In the genomic region with DNA sequence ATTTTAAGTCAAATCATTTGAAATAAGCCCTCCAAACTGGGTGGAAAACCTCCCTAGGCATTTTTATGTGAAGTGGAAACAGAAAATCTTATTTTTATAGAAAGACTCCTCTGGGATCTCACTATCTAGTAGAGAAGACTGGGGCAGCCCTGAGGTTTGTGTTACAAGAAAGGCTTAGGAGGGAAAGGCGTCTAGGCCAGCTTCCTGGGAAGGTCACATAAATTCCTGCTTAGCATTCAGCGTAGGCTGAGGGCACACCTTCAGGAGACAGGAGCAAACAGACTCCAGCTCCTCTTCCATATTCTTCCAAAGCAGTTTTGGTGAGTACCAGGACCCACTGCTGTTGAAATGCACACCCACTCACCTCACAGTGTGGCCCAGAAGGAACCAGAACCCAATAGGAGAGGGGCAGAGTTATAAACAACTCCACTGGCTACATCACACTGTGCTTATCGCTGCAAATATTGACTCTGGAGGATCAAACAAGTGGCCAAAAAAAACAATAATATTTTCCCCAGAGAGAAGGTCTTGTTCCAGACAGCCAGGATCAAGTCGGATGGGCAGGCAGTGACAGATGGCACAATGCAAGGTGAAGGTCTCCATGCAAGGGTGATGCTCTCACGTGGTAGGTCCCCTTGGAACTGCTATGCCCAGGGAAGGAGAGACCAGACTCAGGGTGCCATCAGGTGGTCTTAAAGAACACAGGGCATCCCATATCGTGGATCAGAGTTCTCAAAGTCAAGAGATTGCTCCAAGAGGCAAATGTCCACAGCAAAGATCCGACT, we compare ENCODE assay signal across 16 cellular contexts. TPM values are rescaled to one million over a fixed set of nuclear protein-coding genes. Genes with fewer than 3 reads are reported as not detected.
DNase-seq lines count a peak whose midpoint lies in the region; ATAC-seq and TF ChIP-seq lines count a peak whose summit lies in the region.
"Had no signal": no experiment of that assay in that cellular context is flagged by ENCODE, and none has a peak within 500 bp of the region (broad histone marks: within the 10 kb centered on the region; RNA-seq: fewer than 3 reads in every experiment).

No MANE protein-coding gene starts in this region.

- H3K4me2 ChIP-seq in BLaER1, result peak overlapping the region; percentile 71

- CTCF ChIA-PET in activated CD4-positive, alpha-beta T cell treated with anti-CD3 and anti-CD28 coated beads for 36 hours (lab: Charles Lee), result no interaction called here

- H3K9me3 ChIP-seq in BLaER1, result no peaks in the 10 kb centered on the region
- H3K9me3 ChIP-seq in right lobe of liver, result no peaks in the 10 kb centered on the region

- H3K9ac ChIP-seq in BLaER1, result no peak overlapping the region

- peak; percentile 48 for TF ChIP-seq POLR2A in right lobe of liver (IDR thresholded peaks at IDR 0.05)

- no peaks in the 10 kb centered on the region for H3K36me3 ChIP-seq in BLaER1
- no peaks in the 10 kb centered on the region for H3K36me3 ChIP-seq in right lobe of liver

- POLR2A ChIA-PET in activated CD4-positive, alpha-beta T cell treated with anti-CD3 and anti-CD28 coated beads for 36 hours (lab: Charles Lee), result no interaction called here

- no peaks in the 10 kb centered on the region for H3K36me3 Mint-ChIP-seq in activated CD4-positive, alpha-beta T cell treated with anti-CD3 and anti-CD28 coated beads for 36 hours (ENCODE audit: low read depth)
- H3K36me3 Mint-ChIP-seq: CD8-positive, alpha-beta T cell; IgD-negative memory B cell had no signal

- peak; percentile 84 to 93 (median 84) for ATAC-seq in right lobe of liver
- no peak for ATAC-seq in activated CD4-positive, alpha-beta T cell treated with anti-CD3 and anti-CD28 coated beads for 36 hours
- ATAC-seq: CD8-positive, alpha-beta T cell had no signal

- DNase-seq in right lobe of liver (peak in 2 of 3 donors; percentile 85), HCEC 1CT (no peak), NCI-H345 (lab: John Stamatoyannopoulos, UW) (no peak)
- DNase-seq in activated CD4-positive, alpha-beta T cell treated with anti-CD3 and anti-CD28 coated beads for 36 hours, result no peak
- DNase-seq: CD8-positive, alpha-beta T cell; GF-D8; HFFc6; NCI-H187; NK-92 treated with Interleukin-12 subunit alpha and Interleukin-12 subunit beta, amount 100 ng/mL, for 24 hours; T-helper 2 cell had no signal

- H3K4me3 ChIP-seq in BLaER1 (no peak overlapping the region), right lobe of liver (no peak overlapping the region)

- TF ChIP-seq CTCF in 22Rv1 (IDR thresholded peaks at IDR 0.05), result no peak
- no peak for TF ChIP-seq CTCF in VCaP (conservative IDR thresholded peaks at IDR 0.05)
- TF ChIP-seq CTCF in right lobe of liver (IDR thresholded peaks at IDR 0.05), result peak in 2 of 4 donors; percentile 12 to 31

- peaks cover 9% of the 10 kb centered on the region for H3K4me1 Mint-ChIP-seq in activated CD4-positive, alpha-beta T cell treated with anti-CD3 and anti-CD28 coated beads for 36 hours
- H3K4me1 Mint-ChIP-seq: B cell, IgD-negative memory B cell had no signal

- H3K9me3 Mint-ChIP-seq in activated CD4-positive, alpha-beta T cell treated with anti-CD3 and anti-CD28 coated beads for 36 hours (ENCODE audit: low read depth), result no peaks in the 10 kb centered on the region
- H3K9me3 Mint-ChIP-seq: CD8-positive, alpha-beta T cell; HFFc6; IgD-negative memory B cell had no signal

- H3K27ac ChIP-seq in 22Rv1, result peak overlapping the region; percentile 56
- H3K27ac ChIP-seq in BLaER1, result no peak overlapping the region
- H3K27ac ChIP-seq in VCaP, result peak overlapping the region; percentile 94
- peak overlapping the region; percentile 78 to 96 (median 96) for H3K27ac ChIP-seq in right lobe of liver
- H3K27ac ChIP-seq: RWPE1 had no signal

- H3K27me3 ChIP-seq in BLaER1 (no peaks in the 10 kb centered on the region), right lobe of liver (no peaks in the 10 kb centered on the region)

- no peak overlapping the region for H3K27ac Mint-ChIP-seq in activated CD4-positive, alpha-beta T cell treated with anti-CD3 and anti-CD28 coated beads for 36 hours
- H3K27ac Mint-ChIP-seq: B cell; CD8-positive, alpha-beta T cell; HFFc6 had no signal

- H3K4me3 Mint-ChIP-seq in activated CD4-positive, alpha-beta T cell treated with anti-CD3 and anti-CD28 coated beads for 36 hours, result no peak overlapping the region
- H3K4me3 Mint-ChIP-seq: B cell; CD8-positive, alpha-beta T cell; HFFc6; IgD-negative memory B cell had no signal

- peaks cover 2% of the 10 kb centered on the region for H3K27me3 Mint-ChIP-seq in activated CD4-positive, alpha-beta T cell treated with anti-CD3 and anti-CD28 coated beads for 36 hours

- H4K20me1 ChIP-seq in BLaER1, result no peaks in the 10 kb centered on the region

- H3K4me1 ChIP-seq in BLaER1 (peaks cover 58% of the 10 kb centered on the region), right lobe of liver (peaks cover 0 to 32% (median 10%) of the 10 kb centered on the region in 4 donors)

- intact Hi-C loops in right lobe of liver (cut with DNase I), result loop anchor here in 1 of 2 donors (5.0 kb wide), 1 partner anchor 43 kb away; no protein-coding TSS in a partner anchor
- intact Hi-C loops in activated CD4-positive, alpha-beta T cell treated with anti-CD3 and anti-CD28 coated beads for 36 hours (cut with DNase I, micrococcal nuclease), result no loop called here

- 26% methylated on average over 6 of the region's 7 CpGs for WGBS in right lobe of liver (ENCODE audit: insufficient coverage, low coverage, low lambda C conversion rate, missing lambda C conversion rate)

RNA-seq across cellular contexts. Expression of gene IGFBP2, which starts 17.7 kb away (rescaled TPM):
- total RNA-seq in right lobe of liver, result 1,000 to 10,000 TPM in 2 of 6 experiments, 100 to 1,000 TPM in 4; 276 to 1,091 (median 406) TPM
- 10 to 100 TPM in 1 of 2 experiments, 1 to 10 TPM in 1; 9.8 to 11.5 TPM for total RNA-seq in activated CD4-positive, alpha-beta T cell treated with anti-CD3 and anti-CD28 coated beads for 36 hours
- total RNA-seq: B cell had no signal

Comparison
In these comparisons a context has a peak if more than half of its experiments do, and no peak if none do; other contexts are left out.
1. DNase-seq: peak in right lobe of liver (2 of 3); none in activated CD4-positive, alpha-beta T cell treated with anti-CD3 and anti-CD28 coated beads for 36 hours (single experiment), HCEC 1CT (single experiment) and NCI-H345 (single experiment).
2. RNA of gene IGFBP2, which starts 17.7 kb away (total RNA-seq): 276 to 1,091 TPM in right lobe of liver; 9.8 to 11.5 TPM in activated CD4-positive, alpha-beta T cell treated with anti-CD3 and anti-CD28 coated beads for 36 hours; every median in the first group is over 10 times any median in the second.